ENCODE assay signal across 1 cellular context in the genomic region with DNA sequence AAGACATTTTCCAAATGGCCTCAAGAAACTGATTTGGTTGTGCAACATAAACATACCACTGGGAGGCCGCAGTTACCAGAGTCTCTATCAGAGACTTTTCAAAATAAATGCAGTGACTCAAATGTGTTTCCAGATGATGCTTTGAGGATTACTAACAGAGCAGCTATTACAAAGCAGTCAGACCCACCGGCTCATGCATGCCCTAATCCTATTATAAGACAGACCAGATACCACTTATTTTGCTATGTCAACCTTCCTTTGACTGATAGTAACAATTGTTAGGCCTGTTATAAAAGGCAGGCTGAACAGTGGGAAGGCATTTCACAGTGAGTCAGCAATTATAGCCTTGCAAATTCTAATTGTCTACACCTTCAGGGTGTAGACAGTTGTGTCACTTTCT.
A peak's percentile ranks its signal among the peaks of the same experiment; 100 is the strongest.
TF ChIP-seq lines count a peak whose summit lies in the region.

No MANE protein-coding gene starts in this region.

TF ChIP-seq in SK-N-SH treated with all-trans-retinoic acid at 6 μM for 48 hours, 23 proteins besides CTCF, POLR2A, EP300 and RAD21 (continued from another document):
- TF ChIP-seq TSHZ2 (CRISPR knock-in tag; IDR thresholded peaks at IDR 0.05) (peak; percentile 96), OSR1 (CRISPR knock-in tag; IDR thresholded peaks at IDR 0.05) (no peak), ARNTL (CRISPR knock-in tag; IDR thresholded peaks at IDR 0.05; ENCODE audit: borderline replicate concordance, low read depth) (peak; percentile 45; the same call in 1 of the 2 replicates), ESRRG (CRISPR knock-in tag; IDR thresholded peaks at IDR 0.05) (peak; percentile 80; the same call in 1 of the 2 replicates), ZFP30 (CRISPR knock-in tag; IDR thresholded peaks at IDR 0.05) (0 out of 2 replicates have a peak, but pooled peaks have one; percentile 6), RARB (CRISPR knock-in tag; IDR thresholded peaks at IDR 0.05) (no peak)
